ENCODE assay signal across 11 cellular contexts in the genomic region with DNA sequence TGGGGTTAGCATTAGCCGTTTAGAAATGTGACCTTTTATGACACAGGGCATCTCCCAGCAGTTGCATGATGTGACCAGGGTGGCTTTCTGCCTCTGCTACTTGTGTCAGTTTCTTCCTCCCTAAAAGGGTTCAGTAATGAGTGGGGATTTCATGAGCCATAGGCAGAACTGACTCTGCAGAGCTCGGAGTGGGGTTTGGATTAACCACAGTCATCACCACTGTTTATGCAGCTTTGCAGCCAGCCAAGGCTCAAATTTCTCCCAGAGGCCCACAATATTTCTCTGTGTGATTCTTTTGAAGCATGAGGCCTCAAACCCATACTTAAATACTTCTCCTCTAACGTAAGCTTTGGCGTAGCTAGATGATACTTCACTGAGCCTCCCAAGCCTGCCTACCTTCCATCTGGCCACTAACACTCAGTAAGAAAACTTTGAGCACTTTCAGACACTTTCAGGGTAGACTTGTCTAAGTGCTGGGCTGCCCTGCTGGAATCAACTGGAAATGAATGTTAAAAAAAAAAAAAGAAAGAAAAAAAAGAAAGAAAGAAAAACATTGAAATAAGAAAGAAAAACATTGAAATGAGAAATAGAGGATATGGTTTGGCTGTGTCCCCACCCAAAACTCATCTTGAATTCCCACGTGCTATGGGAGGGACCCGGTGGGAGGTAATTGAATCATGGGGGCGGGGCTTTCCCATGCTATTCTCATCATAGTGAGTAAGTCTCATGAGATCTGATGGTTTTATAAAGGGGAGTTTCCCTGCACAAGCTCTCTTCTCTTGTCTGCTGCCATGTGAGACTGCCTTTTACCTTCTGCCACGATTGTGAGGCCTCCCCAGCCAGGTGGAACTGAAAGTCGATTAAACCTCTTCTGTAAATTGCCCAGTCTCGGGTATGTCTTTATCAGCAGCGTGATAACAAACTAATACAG. TPM values are rescaled to one million over a fixed set of nuclear protein-coding genes. Genes with fewer than 3 reads are reported as not detected.
A peak's percentile ranks its signal among the peaks of the same experiment; 100 is the strongest.
DNase-seq lines count a peak whose midpoint lies in the region; ATAC-seq and TF ChIP-seq lines count a peak whose summit lies in the region.
"Had no signal": no experiment of that assay in that cellular context is flagged by ENCODE, and none has a peak within 500 bp of the region (broad histone marks: within the 10 kb centered on the region; RNA-seq: fewer than 3 reads in every experiment).

No MANE protein-coding gene starts in this region.

- intact Hi-C loops in transverse colon (cut with DNase I; ENCODE audit: low total_unique reads) = no loop called here

- peak overlapping the region; percentile 33 for H3K4me2 ChIP-seq in mesenchymal stem cell (ENCODE audit: low read length, poor library complexity, severe bottlenecking)
- H3K4me2 ChIP-seq: BLaER1 had no signal

- H3K27ac Mint-ChIP-seq in activated naive CD8-positive, alpha-beta T cell treated with anti-CD3 and anti-CD28 coated beads, Interleukin-2, amount 50 U/mL, for 24 hours = no peak overlapping the region
- H3K27ac Mint-ChIP-seq in activated naive CD8-positive, alpha-beta T cell treated with anti-CD3 and anti-CD28 coated beads for 36 hours = no peak overlapping the region
- peak overlapping the region in 3 of 5 experiments; percentile 73 to 95 (median 94) for H3K27ac Mint-ChIP-seq in brain
- H3K27ac Mint-ChIP-seq: dendritic cell treated with granulocyte-macrophage colony-stimulating factor and Interleukin-4, amounts not matched to agents 40 ng/mL and 50 ng/mL, for 4 days had no signal

- H4K91ac ChIP-seq in mesenchymal stem cell (ENCODE audit: low read length) = no peak overlapping the region

- H2AFZ ChIP-seq in mesenchymal stem cell (ENCODE audit: low read depth, low read length) = no peak overlapping the region

- in situ Hi-C loops in transverse colon (cut with MboI; ENCODE audit: low pct_ligation_motif_present in 1 of 4, low pct_unique_long_range_greater_than_20kb in 1 of 4, low sequenced_read_pairs in 3 of 4) (no loop called here), GM13976 (cut with MboI; ENCODE audit: low sequenced_read_pairs, unreplicated experiment) (no loop called here)

- H3K4me1 Mint-ChIP-seq in activated naive CD8-positive, alpha-beta T cell treated with anti-CD3 and anti-CD28 coated beads, Interleukin-2, amount 50 U/mL, for 24 hours = no peaks in the 10 kb centered on the region
- no peaks in the 10 kb centered on the region for H3K4me1 Mint-ChIP-seq in activated naive CD8-positive, alpha-beta T cell treated with anti-CD3 and anti-CD28 coated beads for 36 hours
- H3K4me1 Mint-ChIP-seq in brain = peaks cover 56% of the 10 kb centered on the region

- H3K9me3 ChIP-seq in mesenchymal stem cell (ENCODE audit: control insufficient read depth, low read length) (peaks cover 14% of the 10 kb centered on the region), transverse colon (no peaks in the 10 kb centered on the region)

- H4K8ac ChIP-seq in mesenchymal stem cell (ENCODE audit: low read length) = no peak overlapping the region

- no peak overlapping the region for H3K23ac ChIP-seq in mesenchymal stem cell (ENCODE audit: low read length in 2 of 2)

- no peak overlapping the region for H3K14ac ChIP-seq in mesenchymal stem cell (ENCODE audit: low read length in 2 of 2)

- peak overlapping the region; percentile 94 for H3K27ac ChIP-seq in mesenchymal stem cell (ENCODE audit: low read length, poor library complexity, severe bottlenecking)
- H3K27ac ChIP-seq in transverse colon = peak overlapping the region; percentile 53 to 72 (median 60)
- H3K27ac ChIP-seq: BLaER1 had no signal

- ATAC-seq in activated naive CD8-positive, alpha-beta T cell treated with anti-CD3 and anti-CD28 coated beads, Interleukin-2, amount 50 U/mL, for 24 hours = no peak

- no peaks in the 10 kb centered on the region for H3K9me3 Mint-ChIP-seq in activated naive CD8-positive, alpha-beta T cell treated with anti-CD3 and anti-CD28 coated beads, Interleukin-2, amount 50 U/mL, for 24 hours
- no peaks in the 10 kb centered on the region for H3K9me3 Mint-ChIP-seq in activated naive CD8-positive, alpha-beta T cell treated with anti-CD3 and anti-CD28 coated beads for 36 hours
- peaks cover 0 to 15% (median 5%) of the 10 kb centered on the region in 5 experiments for H3K9me3 Mint-ChIP-seq in brain

- H3K79me1 ChIP-seq in mesenchymal stem cell (replicated peaks; ENCODE audit: low read length, poor library complexity, severe bottlenecking) = peaks cover 2% of the 10 kb centered on the region

- no peaks in the 10 kb centered on the region for H3K27me3 ChIP-seq in mesenchymal stem cell (ENCODE audit: control insufficient read depth in 1 of 2, insufficient read depth in 1 of 2, low read length in 2 of 2)
- no peaks in the 10 kb centered on the region for H3K27me3 ChIP-seq in transverse colon
- H3K27me3 ChIP-seq: BLaER1 had no signal

- H3K4me3 ChIP-seq in mesenchymal stem cell (ENCODE audit: insufficient read depth in 1 of 2, low read depth in 1 of 2, low read length in 2 of 2) = peak overlapping the region in 1 of 2 experiments; percentile 55
- H3K4me3 ChIP-seq in transverse colon = no peak overlapping the region
- H3K4me3 ChIP-seq: BLaER1 had no signal

- peak overlapping the region; percentile 89 for H2AK5ac ChIP-seq in mesenchymal stem cell (ENCODE audit: low read length, severe bottlenecking)

- H3K36me3 ChIP-seq in mesenchymal stem cell (ENCODE audit: control insufficient read depth in 1 of 2, insufficient read depth in 2 of 2, low read depth in 1 of 2, low read length in 2 of 2) = no peaks in the 10 kb centered on the region
- no peaks in the 10 kb centered on the region for H3K36me3 ChIP-seq in transverse colon
- H3K36me3 ChIP-seq: BLaER1 had no signal

- H2BK5ac ChIP-seq in mesenchymal stem cell (ENCODE audit: low read depth, low read length, poor library complexity, severe bottlenecking) = peak overlapping the region; percentile 74

- H3K27me3 Mint-ChIP-seq in activated naive CD8-positive, alpha-beta T cell treated with anti-CD3 and anti-CD28 coated beads, Interleukin-2, amount 50 U/mL, for 24 hours = peaks cover 4% of the 10 kb centered on the region
- H3K27me3 Mint-ChIP-seq in activated naive CD8-positive, alpha-beta T cell treated with anti-CD3 and anti-CD28 coated beads for 36 hours = no peaks in the 10 kb centered on the region
- peaks cover 9% of the 10 kb centered on the region for H3K27me3 Mint-ChIP-seq in brain

- TF ChIP-seq POLR2A in transverse colon (IDR thresholded peaks at IDR 0.05) = no peak

- peak; percentile 8 for DNase-seq in activated naive CD8-positive, alpha-beta T cell treated with anti-CD3 and anti-CD28 coated beads, Interleukin-2, amount 50 U/mL, for 24 hours
- no peak for DNase-seq in activated naive CD8-positive, alpha-beta T cell treated with anti-CD3 and anti-CD28 coated beads for 36 hours
- peak; percentile 85 for DNase-seq in mesenchymal stem cell
- no peak for DNase-seq in transverse colon
- no peak for DNase-seq in SW480 (ENCODE audit: low spot score)
- DNase-seq in GM13976 (ENCODE audit: low spot score) = no peak
- no peak for DNase-seq in NCI-H2227 treated with DMSO at 0.1 percent for 48 hours (lab: John Stamatoyannopoulos, UW)
- DNase-seq: NCI-H1436 treated with DMSO at 0.1 percent for 48 hours had no signal

- TF ChIP-seq CTCF in brain (conservative IDR thresholded peaks at IDR 0.05) (no peak), transverse colon (IDR thresholded peaks at IDR 0.05) (peak in 1 of 5 experiments; percentile 16), GM13976 (IDR thresholded peaks at IDR 0.05; ENCODE audit: borderline replicate concordance, control extremely low read depth, extremely low read depth, insufficient read depth, missing control alignments) (no peak)

- H3K9ac ChIP-seq in mesenchymal stem cell (ENCODE audit: low read length) = peak overlapping the region; percentile 76
- H3K9ac ChIP-seq: BLaER1 had no signal

- TF ChIP-seq EP300 in transverse colon (IDR thresholded peaks at IDR 0.05; ENCODE audit: low read depth) = no peak

- no peak overlapping the region for H3K4me3 Mint-ChIP-seq in activated naive CD8-positive, alpha-beta T cell treated with anti-CD3 and anti-CD28 coated beads, Interleukin-2, amount 50 U/mL, for 24 hours
- H3K4me3 Mint-ChIP-seq in activated naive CD8-positive, alpha-beta T cell treated with anti-CD3 and anti-CD28 coated beads for 36 hours = no peak overlapping the region
- peak overlapping the region in 3 of 5 experiments; percentile 19 to 50 (median 35) for H3K4me3 Mint-ChIP-seq in brain
- H3K4me3 Mint-ChIP-seq: dendritic cell treated with granulocyte-macrophage colony-stimulating factor and Interleukin-4, amounts not matched to agents 40 ng/mL and 50 ng/mL, for 4 days had no signal

- H3K4ac ChIP-seq in mesenchymal stem cell (ENCODE audit: low read depth in 1 of 2, low read length in 2 of 2) = peak overlapping the region in 1 of 2 experiments; percentile 10

- no peak overlapping the region for H2BK120ac ChIP-seq in mesenchymal stem cell (ENCODE audit: low read depth, low read length)

- H3K4me1 ChIP-seq in mesenchymal stem cell (ENCODE audit: control insufficient read depth, insufficient read depth, low read depth, low read length) (peaks cover 22% of the 10 kb centered on the region), transverse colon (peaks cover 8 to 37% (median 12%) of the 10 kb centered on the region in 4 donors)
- H3K4me1 ChIP-seq: BLaER1 had no signal

- no peak overlapping the region for H3K18ac ChIP-seq in mesenchymal stem cell (ENCODE audit: low read depth in 1 of 2, low read length in 2 of 2)

- H2BK15ac ChIP-seq in mesenchymal stem cell (ENCODE audit: low read depth, poor library complexity, severe bottlenecking) = no peak overlapping the region

- no peak overlapping the region for H2BK12ac ChIP-seq in mesenchymal stem cell (ENCODE audit: low read length in 2 of 2)

- H3K36me3 Mint-ChIP-seq in activated naive CD8-positive, alpha-beta T cell treated with anti-CD3 and anti-CD28 coated beads, Interleukin-2, amount 50 U/mL, for 24 hours (ENCODE audit: low read depth) = no peaks in the 10 kb centered on the region
- H3K36me3 Mint-ChIP-seq in activated naive CD8-positive, alpha-beta T cell treated with anti-CD3 and anti-CD28 coated beads for 36 hours = no peaks in the 10 kb centered on the region
- no peaks in the 10 kb centered on the region for H3K36me3 Mint-ChIP-seq in brain

- 76% methylated on average over 11 of the region's 11 CpGs for WGBS in mesenchymal stem cell
- 56 to 72% methylated on average over 7 to 11 of the region's 11 CpGs for WGBS in transverse colon (ENCODE audit: low coverage in 1 of 2), 2 donors

RNA-seq across cellular contexts. Expression of gene LAPTM4A, which starts 11.5 kb away (rescaled TPM):
- total RNA-seq in activated naive CD8-positive, alpha-beta T cell treated with anti-CD3 and anti-CD28 coated beads for 36 hours = 10 to 100 TPM; 20.5 to 20.9 TPM
- polyA plus RNA-seq in brain (ENCODE audit: insufficient read depth, low read depth, low replicate concordance) = 256 TPM
- polyA plus RNA-seq in mesenchymal stem cell (2013, experiment 1 of 2) = 425 TPM
- 455 TPM for polyA plus RNA-seq in mesenchymal stem cell (2013, experiment 2 of 2)
- 100 to 1,000 TPM in 2 of 4 donors, 10 to 100 TPM in 2; 19.3 to 122 (median 75.3) TPM for total RNA-seq in transverse colon

RNA-seq across cellular contexts. Expression of gene MATN3, which starts 50.4 kb away (rescaled TPM):
- not detected for total RNA-seq in activated naive CD8-positive, alpha-beta T cell treated with anti-CD3 and anti-CD28 coated beads for 36 hours
- 2.0 TPM for polyA plus RNA-seq in brain (ENCODE audit: insufficient read depth, low read depth, low replicate concordance)
- 7.6 TPM for polyA plus RNA-seq in mesenchymal stem cell (2013, experiment 1 of 2)
- polyA plus RNA-seq in mesenchymal stem cell (2013, experiment 2 of 2) = 8.0 TPM
- total RNA-seq in transverse colon = under 1 TPM in 2 of 4 donors, not detected in 2; 0.16 to 0.27 TPM

Comparison
In these comparisons a context has a peak if more than half of its experiments do, and no peak if none do; other contexts are left out.
1. DNase-seq: peak in activated naive CD8-positive, alpha-beta T cell treated with anti-CD3 and anti-CD28 coated beads, Interleukin-2, amount 50 U/mL, for 24 hours (single experiment) and mesenchymal stem cell (single experiment); none in activated naive CD8-positive, alpha-beta T cell treated with anti-CD3 and anti-CD28 coated beads for 36 hours (single experiment), transverse colon (single experiment), SW480 (single experiment), GM13976 (single experiment) and NCI-H2227 treated with DMSO at 0.1 percent for 48 hours (single experiment).
2. H3K27ac Mint-ChIP-seq: peak in brain (3 of 5); none in activated naive CD8-positive, alpha-beta T cell treated with anti-CD3 and anti-CD28 coated beads, Interleukin-2, amount 50 U/mL, for 24 hours (single experiment) and activated naive CD8-positive, alpha-beta T cell treated with anti-CD3 and anti-CD28 coated beads for 36 hours (single experiment).
3. H3K4me3 Mint-ChIP-seq: peak in brain (3 of 5); none in activated naive CD8-positive, alpha-beta T cell treated with anti-CD3 and anti-CD28 coated beads, Interleukin-2, amount 50 U/mL, for 24 hours (single experiment) and activated naive CD8-positive, alpha-beta T cell treated with anti-CD3 and anti-CD28 coated beads for 36 hours (single experiment).